Comparison of ENCODE assay signal across 10 cellular contexts in genomic region chr20:57396212-57396611, GRCh38. TPM values are rescaled to one million over a fixed set of nuclear protein-coding genes. Genes with fewer than 3 reads are reported as not detected.
DNase-seq lines count a peak whose midpoint lies in the region; ATAC-seq and TF ChIP-seq lines count a peak whose summit lies in the region.
"Had no signal": no experiment of that assay in that cellular context is flagged by ENCODE, and none has a peak within 500 bp of the region (broad histone marks: within the 10 kb centered on the region; RNA-seq: fewer than 3 reads in every experiment).

No MANE protein-coding gene starts in this region.

- intact Hi-C loops in Right ventricle myocardium inferior (cut with DNase I): loop anchor here (5.0 kb wide), 1 partner anchor 96 kb away; no protein-coding TSS in a partner anchor
- intact Hi-C loops in cardiac septum (cut with DNase I): loop anchor here (10.0 kb wide), 1 partner anchor 319 kb away; the partner anchor contains the start of gene PMEPA1
- intact Hi-C loops in uterus (cut with DNase I; ENCODE audit: low total_unique reads): loop anchor here (5.0 kb wide), 1 partner anchor 96 kb away; no protein-coding TSS in a partner anchor

- no peak for TF ChIP-seq CTCF in uterus (IDR thresholded peaks at IDR 0.05)

- peak overlapping the region; percentile 78 to 83 for H3K27ac ChIP-seq in uterus
- H3K27ac ChIP-seq: WERI-Rb-1 had no signal

- ATAC-seq in Right ventricle myocardium inferior: no peak
- no peak for ATAC-seq in central memory CD8-positive, alpha-beta T cell (replicated peaks; ENCODE audit: extremely low read depth, poor library complexity, severe bottlenecking)
- no peak for ATAC-seq in naive B cell (ENCODE audit: low read depth in 2 of 2)

- peaks cover 86% of the 10 kb centered on the region for H3K36me3 Mint-ChIP-seq in central memory CD8-positive, alpha-beta T cell (ENCODE audit: insufficient read depth)
- H3K36me3 Mint-ChIP-seq in naive B cell: peaks cover 12 to 29% of the 10 kb centered on the region in 2 donors

- H3K27me3 ChIP-seq in uterus: no peaks in the 10 kb centered on the region

- H3K36me3 ChIP-seq in uterus: no peaks in the 10 kb centered on the region

- H3K27ac Mint-ChIP-seq in central memory CD8-positive, alpha-beta T cell (ENCODE audit: low read depth): peak overlapping the region; percentile 64
- H3K27ac Mint-ChIP-seq in naive B cell: peak overlapping the region; percentile 99 to 100 (median 100)

- peaks cover 0 to 35% of the 10 kb centered on the region in 2 donors for H3K4me1 ChIP-seq in uterus

- no peaks in the 10 kb centered on the region for H3K27me3 Mint-ChIP-seq in central memory CD8-positive, alpha-beta T cell
- H3K27me3 Mint-ChIP-seq in naive B cell: no peaks in the 10 kb centered on the region

- no peak for TF ChIP-seq POLR2A in uterus (IDR thresholded peaks at IDR 0.05)

- H3K4me3 Mint-ChIP-seq in central memory CD8-positive, alpha-beta T cell: peak overlapping the region; percentile 53
- peak overlapping the region in 7 of 8 donors; percentile 51 to 98 (median 87) for H3K4me3 Mint-ChIP-seq in naive B cell

- H3K9me3 ChIP-seq in uterus: no peaks in the 10 kb centered on the region

- H3K4me3 ChIP-seq in uterus: no peak overlapping the region

- peaks cover 64% of the 10 kb centered on the region for H3K4me1 Mint-ChIP-seq in central memory CD8-positive, alpha-beta T cell
- H3K4me1 Mint-ChIP-seq in naive B cell: peaks cover 65 to 82% (median 79%) of the 10 kb centered on the region in 3 donors

- H3K9me3 Mint-ChIP-seq in central memory CD8-positive, alpha-beta T cell: no peaks in the 10 kb centered on the region
- H3K9me3 Mint-ChIP-seq in naive B cell: no peaks in the 10 kb centered on the region

- DNase-seq in Right ventricle myocardium inferior (ENCODE audit: missing footprints) (peak; percentile 51), cardiac septum (ENCODE audit: low spot score) (no peak), naive B cell (no peak), uterus (no peak), cortex of kidney (lab: John Stamatoyannopoulos, UW) (no peak), GM19240 (ENCODE audit: insufficient read length, low spot score) (no peak)
- no peak for DNase-seq in central memory CD8-positive, alpha-beta T cell (ENCODE audit: low spot score in 2 of 2)
- DNase-seq in central memory CD4-positive, alpha-beta T cell: no peak
- DNase-seq: Kasumi-1, WERI-Rb-1 had no signal

RNA-seq across cellular contexts. Expression of gene RBM38, which starts 5.0 kb away (rescaled TPM):
- total RNA-seq in Right ventricle myocardium inferior: 89.6 TPM
- total RNA-seq in cardiac septum: 63.1 TPM
- polyA plus RNA-seq in naive B cell (ENCODE audit: low read depth in 6 of 6): 100 to 1,000 TPM in 5 of 6 donors, 10 to 100 TPM in 1; 80.1 to 189 (median 157) TPM
- 10 to 100 TPM in 2 of 4 donors, 1 to 10 TPM in 2; 1.2 to 48.6 (median 8.8) TPM for total RNA-seq in uterus

RNA-seq across cellular contexts. Expression of gene RAE1, which starts 45.2 kb away (rescaled TPM):
- total RNA-seq in Right ventricle myocardium inferior (14.6 TPM), cardiac septum (13.8 TPM), uterus (10 to 100 TPM; 23.4 to 72.0 (median 36.0) TPM)
- 10 to 100 TPM; 31.1 to 55.1 (median 39.8) TPM for polyA plus RNA-seq in naive B cell (ENCODE audit: low read depth in 6 of 6)
